Comparison of ENCODE assay signal across 8 cellular contexts in genomic region chr3:147616998-147617619, GRCh38.
DNase-seq lines count a peak whose midpoint lies in the region; ATAC-seq and TF ChIP-seq lines count a peak whose summit lies in the region.

No MANE protein-coding gene starts in this region.

- CTCF ChIA-PET in activated CD4-positive, alpha-beta memory T cell treated with anti-CD3 and anti-CD28 coated beads, Interleukin-2, amount 10 ng/mL, durations not matched to agents 7 days and 5 days (lab: Charles Lee): no interaction called here

- no peak overlapping the region for H3K4me3 ChIP-seq in tibial artery

- ATAC-seq in GM18870 (IDR thresholded peaks at IDR 0.05; ENCODE audit: unreplicated experiment) (no peak), GM18873 (IDR thresholded peaks at IDR 0.05; ENCODE audit: low FRiP score, unreplicated experiment) (no peak)

- H3K4me1 Mint-ChIP-seq in activated CD4-positive, alpha-beta memory T cell treated with anti-CD3 and anti-CD28 coated beads, Interleukin-2, amount 10 ng/mL, durations not matched to agents 7 days and 5 days: no peaks in the 10 kb centered on the region

- H3K27ac ChIP-seq in tibial artery: no peak overlapping the region

- H3K9me3 ChIP-seq in tibial artery: no peaks in the 10 kb centered on the region

- H3K27ac Mint-ChIP-seq in activated CD4-positive, alpha-beta memory T cell treated with anti-CD3 and anti-CD28 coated beads, Interleukin-2, amount 10 ng/mL, durations not matched to agents 7 days and 5 days: no peak overlapping the region

- H3K9me3 Mint-ChIP-seq in activated CD4-positive, alpha-beta memory T cell treated with anti-CD3 and anti-CD28 coated beads, Interleukin-2, amount 10 ng/mL, durations not matched to agents 7 days and 5 days: no peaks in the 10 kb centered on the region

- in situ Hi-C loops in Caki2 (cut with HindIII; ENCODE audit: low pct_unique_long_range_greater_than_20kb, low sequenced_read_pairs): no loop called here

- H3K27me3 ChIP-seq in tibial artery: no peaks in the 10 kb centered on the region

- H3K4me1 ChIP-seq in tibial artery: no peaks in the 10 kb centered on the region

- no peaks in the 10 kb centered on the region for H3K36me3 ChIP-seq in tibial artery

- DNase-seq in Caki2 (ENCODE audit: low read depth) (peak; percentile 12), Kasumi-1 (lab: John Stamatoyannopoulos, UW) (peak; percentile 76 to 81), SW480 (ENCODE audit: low spot score) (peak; percentile 12), kidney tubule cell (ENCODE audit: low spot score) (peak; percentile 6), tibial artery (no peak)
- DNase-seq in activated CD4-positive, alpha-beta memory T cell treated with anti-CD3 and anti-CD28 coated beads, Interleukin-2, amount 10 ng/mL, durations not matched to agents 7 days and 5 days: no peak

- POLR2A ChIA-PET in activated CD4-positive, alpha-beta memory T cell treated with anti-CD3 and anti-CD28 coated beads, Interleukin-2, amount 10 ng/mL, durations not matched to agents 7 days and 5 days (lab: Charles Lee): no interaction called here

- no peak for TF ChIP-seq CTCF in tibial artery (IDR thresholded peaks at IDR 0.05)

- H3K4me3 Mint-ChIP-seq in activated CD4-positive, alpha-beta memory T cell treated with anti-CD3 and anti-CD28 coated beads, Interleukin-2, amount 10 ng/mL, durations not matched to agents 7 days and 5 days: no peak overlapping the region

- intact Hi-C loops in tibial artery (cut with DNase I; ENCODE audit: low total_unique reads): no loop called here

- H3K27me3 Mint-ChIP-seq in activated CD4-positive, alpha-beta memory T cell treated with anti-CD3 and anti-CD28 coated beads, Interleukin-2, amount 10 ng/mL, durations not matched to agents 7 days and 5 days: no peaks in the 10 kb centered on the region

- H3K36me3 Mint-ChIP-seq in activated CD4-positive, alpha-beta memory T cell treated with anti-CD3 and anti-CD28 coated beads, Interleukin-2, amount 10 ng/mL, durations not matched to agents 7 days and 5 days (ENCODE audit: low read depth): no peaks in the 10 kb centered on the region

Comparison
In these comparisons a context has a peak if more than half of its experiments do, and no peak if none do; other contexts are left out.
1. DNase-seq: peak in Caki2 (single experiment), Kasumi-1 (2 of 2), SW480 (single experiment) and kidney tubule cell (single experiment); none in activated CD4-positive, alpha-beta memory T cell treated with anti-CD3 and anti-CD28 coated beads, Interleukin-2, amount 10 ng/mL, durations not matched to agents 7 days and 5 days (single experiment) and tibial artery (0 of 2).